ENCODE assay signal across 14 cellular contexts in the genomic region with DNA sequence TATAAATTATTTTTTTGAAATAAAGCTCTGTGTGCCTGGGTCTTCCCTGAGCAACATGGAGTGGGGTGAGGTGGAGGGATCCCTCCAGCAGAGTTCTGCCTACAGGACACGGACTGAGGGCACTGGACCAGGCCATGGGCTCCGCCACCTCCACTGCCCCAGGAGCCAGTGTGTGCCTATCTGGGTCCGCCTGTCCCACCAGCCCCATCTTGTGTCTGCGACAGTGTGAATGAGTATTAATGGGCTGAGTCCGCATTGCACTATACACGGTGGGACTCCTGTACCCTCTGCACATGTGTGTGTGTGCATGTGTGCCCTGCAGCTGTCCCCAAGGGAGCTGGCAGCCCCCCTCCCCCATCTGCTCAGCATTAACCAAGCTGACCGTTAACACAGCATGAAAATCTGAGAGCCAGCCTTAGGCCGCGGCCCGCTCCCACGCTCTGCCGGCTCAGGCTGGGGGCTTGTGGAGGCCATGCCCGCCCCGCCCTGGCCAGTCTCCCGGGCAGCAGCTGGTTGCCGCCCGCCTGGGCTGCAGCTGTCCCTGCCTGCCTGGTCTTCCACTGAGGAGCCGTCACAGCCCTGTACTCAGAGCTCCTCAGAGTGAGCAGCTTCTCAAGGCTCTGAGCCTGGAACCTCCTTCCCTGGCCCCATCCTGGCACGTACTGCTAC. TPM values are rescaled to one million over a fixed set of nuclear protein-coding genes. Genes with fewer than 3 reads are reported as not detected.
A peak's percentile ranks its signal among the peaks of the same experiment; 100 is the strongest.
DNase-seq lines count a peak whose midpoint lies in the region; ATAC-seq, FAIRE-seq and TF ChIP-seq lines count a peak whose summit lies in the region.
"Had no signal": no experiment of that assay in that cellular context is flagged by ENCODE, and none has a peak within 500 bp of the region (broad histone marks: within the 10 kb centered on the region; RNA-seq: fewer than 3 reads in every experiment).

No MANE protein-coding gene starts in this region.

- H3K79me2 ChIP-seq in GM23338 (replicated peaks; ENCODE audit: insufficient read depth), result no peaks in the 10 kb centered on the region

- peaks cover 12% of the 10 kb centered on the region for H3K27me3 Mint-ChIP-seq in GM23338 (ENCODE audit: insufficient read depth, low read depth, poor library complexity)
- H3K27me3 Mint-ChIP-seq in WTC11 (ENCODE audit: low read depth), result no peaks in the 10 kb centered on the region; the same call in 1 of the 2 replicates

- H3K4me3 ChIP-seq in GM23338 (no peak overlapping the region), skeletal muscle cell (ENCODE audit: low read depth, low read length) (no peak overlapping the region), esophagus squamous epithelium (no peak overlapping the region)
- H3K4me3 ChIP-seq: GM12878 had no signal

- H3K36me3 ChIP-seq in GM23338 (ENCODE audit: insufficient read depth) (no peaks in the 10 kb centered on the region), esophagus squamous epithelium (no peaks in the 10 kb centered on the region)

- TF ChIP-seq POLR2A in esophagus squamous epithelium (IDR thresholded peaks at IDR 0.05) (no peak), H54 (IDR thresholded peaks at IDR 0.05; ENCODE audit: low read depth, low read length) (no peak)

- intact Hi-C loops in esophagus squamous epithelium (cut with DNase I), result no loop called here

- CTCF ChIA-PET in WTC11 (lab: Charles Lee), result interaction anchor here (0.9 to 6.2 kb wide), 8 partner anchors 11 to 437 kb away, joined by 3 to 59 read pairs (median 10); a partner anchor contains a TSS

- H3K27ac ChIP-seq in GM23338 (ENCODE audit: low read depth) (no peak overlapping the region), esophagus squamous epithelium (peak overlapping the region in 2 of 4 donors; percentile 22 to 54)

- no peaks in the 10 kb centered on the region for H3K27me3 ChIP-seq in GM23338 (ENCODE audit: insufficient read depth)
- peaks cover 0 to 22% (median 0%) of the 10 kb centered on the region in 4 donors for H3K27me3 ChIP-seq in esophagus squamous epithelium

- H3K9me3 ChIP-seq in esophagus squamous epithelium, result no peaks in the 10 kb centered on the region

- H3K4me1 ChIP-seq in GM23338 (ENCODE audit: insufficient read depth) (peaks cover 18% of the 10 kb centered on the region), esophagus squamous epithelium (peaks cover 0 to 31% (median 9%) of the 10 kb centered on the region in 3 donors)

- peaks cover 4% of the 10 kb centered on the region; the same call in 1 of the 2 replicates for H4K20me1 ChIP-seq in GM23338 (replicated peaks; ENCODE audit: insufficient read depth)

- FAIRE-seq in H54 (lab: Jason Lieb, UNC), result no peak
- FAIRE-seq: GM12878, islet of Langerhans had no signal

- 37 to 77% methylated on average over 2 to 7 of the region's 19 CpGs for WGBS in esophagus squamous epithelium, 2 donors

- 0 out of 2 replicates have a peak, but pooled peaks cover 8% of the 10 kb centered on the region for H3F3A ChIP-seq in GM23338 (replicated peaks; ENCODE audit: low read depth)

- DNase-seq in GM23338 (ENCODE audit: low spot score) (no peak), WTC11 (ENCODE audit: low spot score) (no peak), islet precursor cell (peak; percentile 50), skeletal muscle cell (ENCODE audit: low read depth) (peak; percentile 58), esophagus squamous epithelium (lab: John Stamatoyannopoulos, UW) (no peak), H54 (ENCODE audit: insufficient read length, low spot score) (no peak)
- DNase-seq: activated CD8-positive, alpha-beta memory T cell treated with anti-CD3 and anti-CD28 coated beads, Interleukin-2, amount 50 U/mL, for 48 hours; NK-92 treated with Interleukin-12 subunit alpha and Interleukin-12 subunit beta, amount 100 ng/mL, for 24 hours; T-helper 9 cell; trophoblast cell had no signal

- H3K4me3 Mint-ChIP-seq in GM23338, result no peak overlapping the region
- no peak overlapping the region for H3K4me3 Mint-ChIP-seq in WTC11

- H2AFZ ChIP-seq in GM23338, result no peak overlapping the region

- H3K4me2 ChIP-seq in GM23338, result no peak overlapping the region

- TF ChIP-seq CTCF in GM23338 (conservative IDR thresholded peaks at IDR 0.05; ENCODE audit: low read depth in 2 of 2) (0 out of 4 replicates have a peak, but pooled peaks of 1 of the 2 experiments have one; percentile 14), WTC11 (IDR thresholded peaks at IDR 0.05) (no peak), esophagus squamous epithelium (IDR thresholded peaks at IDR 0.05) (no peak)

- H3K36me3 Mint-ChIP-seq in GM23338 (ENCODE audit: low read depth) (peaks cover 21% of the 10 kb centered on the region), WTC11 (peaks cover 16% of the 10 kb centered on the region)

- H3K9me3 Mint-ChIP-seq in GM23338 (no peaks in the 10 kb centered on the region), WTC11 (no peaks in the 10 kb centered on the region)

- H3K27ac Mint-ChIP-seq in GM23338 (peak overlapping the region; percentile 74; the same call in 1 of the 2 replicates), WTC11 (peak overlapping the region; percentile 70; the same call in 1 of the 2 replicates)

- ATAC-seq in GM23338 (peak; percentile 4; the same call in 2 of the 3 replicates), WTC11 (no peak), GM21447 (IDR thresholded peaks at IDR 0.05; ENCODE audit: unreplicated experiment) (no peak), GM19324 (IDR thresholded peaks at IDR 0.05; ENCODE audit: low FRiP score, unreplicated experiment) (no peak)
- ATAC-seq: GM12878 had no signal

- H3K4me1 Mint-ChIP-seq in GM23338, result peaks cover 19% of the 10 kb centered on the region
- H3K4me1 Mint-ChIP-seq in WTC11, result peaks cover 21% of the 10 kb centered on the region

- H3K9me2 ChIP-seq in GM23338 (ENCODE audit: insufficient read depth), result no peaks in the 10 kb centered on the region

- POLR2A ChIA-PET in WTC11 (lab: Charles Lee), result interaction anchor here (1.1 kb wide), 1 partner anchor 11 kb away, joined by 3 read pairs; no protein-coding TSS in a partner anchor

TF ChIP-seq in GM23338, 12 proteins besides CTCF, POLR2A, EP300 and RAD21 (continues in another document):
- TF ChIP-seq ZNF114 (CRISPR knock-in tag; IDR thresholded peaks at IDR 0.05) (no peak), STAT1 (IDR thresholded peaks at IDR 0.05; ENCODE audit: unreplicated experiment) (no peak)
- TF ChIP-seq, protein P1, sequence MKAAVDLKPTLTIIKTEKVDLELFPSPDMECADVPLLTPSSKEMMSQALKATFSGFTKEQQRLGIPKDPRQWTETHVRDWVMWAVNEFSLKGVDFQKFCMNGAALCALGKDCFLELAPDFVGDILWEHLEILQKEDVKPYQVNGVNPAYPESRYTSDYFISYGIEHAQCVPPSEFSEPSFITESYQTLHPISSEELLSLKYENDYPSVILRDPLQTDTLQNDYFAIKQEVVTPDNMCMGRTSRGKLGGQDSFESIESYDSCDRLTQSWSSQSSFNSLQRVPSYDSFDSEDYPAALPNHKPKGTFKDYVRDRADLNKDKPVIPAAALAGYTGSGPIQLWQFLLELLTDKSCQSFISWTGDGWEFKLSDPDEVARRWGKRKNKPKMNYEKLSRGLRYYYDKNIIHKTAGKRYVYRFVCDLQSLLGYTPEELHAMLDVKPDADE (IDR thresholded peaks at IDR 0.05), result no peak

TF ChIP-seq in WTC11, 78 proteins besides CTCF, POLR2A, EP300 and RAD21:
- TF ChIP-seq ETV6 (CRISPR knock-in tag; IDR thresholded peaks at IDR 0.05) (no peak), JAZF1 (CRISPR knock-in tag; IDR thresholded peaks at IDR 0.05) (no peak)
- TF ChIP-seq, protein P2, sequence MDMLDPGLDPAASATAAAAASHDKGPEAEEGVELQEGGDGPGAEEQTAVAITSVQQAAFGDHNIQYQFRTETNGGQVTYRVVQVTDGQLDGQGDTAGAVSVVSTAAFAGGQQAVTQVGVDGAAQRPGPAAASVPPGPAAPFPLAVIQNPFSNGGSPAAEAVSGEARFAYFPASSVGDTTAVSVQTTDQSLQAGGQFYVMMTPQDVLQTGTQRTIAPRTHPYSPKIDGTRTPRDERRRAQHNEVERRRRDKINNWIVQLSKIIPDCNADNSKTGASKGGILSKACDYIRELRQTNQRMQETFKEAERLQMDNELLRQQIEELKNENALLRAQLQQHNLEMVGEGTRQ (CRISPR knock-in tag; IDR thresholded peaks at IDR 0.05), result no peak
- TF ChIP-seq, protein P3, sequence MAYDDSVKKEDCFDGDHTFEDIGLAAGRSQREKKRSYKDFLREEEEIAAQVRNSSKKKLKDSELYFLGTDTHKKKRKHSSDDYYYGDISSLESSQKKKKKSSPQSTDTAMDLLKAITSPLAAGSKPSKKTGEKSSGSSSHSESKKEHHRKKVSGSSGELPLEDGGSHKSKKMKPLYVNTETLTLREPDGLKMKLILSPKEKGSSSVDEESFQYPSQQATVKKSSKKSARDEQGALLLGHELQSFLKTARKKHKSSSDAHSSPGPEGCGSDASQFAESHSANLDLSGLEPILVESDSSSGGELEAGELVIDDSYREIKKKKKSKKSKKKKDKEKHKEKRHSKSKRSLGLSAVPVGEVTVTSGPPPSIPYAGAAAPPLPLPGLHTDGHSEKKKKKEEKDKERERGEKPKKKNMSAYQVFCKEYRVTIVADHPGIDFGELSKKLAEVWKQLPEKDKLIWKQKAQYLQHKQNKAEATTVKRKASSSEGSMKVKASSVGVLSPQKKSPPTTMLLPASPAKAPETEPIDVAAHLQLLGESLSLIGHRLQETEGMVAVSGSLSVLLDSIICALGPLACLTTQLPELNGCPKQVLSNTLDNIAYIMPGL (CRISPR knock-in tag; IDR thresholded peaks at IDR 0.05), result no peak
TF ChIP-seq in WTC11: peak in this region for 0.

RNA-seq across cellular contexts. Expression of a gene that starts 11.5 kb away (rescaled TPM):
- 145 and 150 TPM in 2 replicates for total RNA-seq in GM23338 (2014; rRNA removed; shearing (Covaris generic))
- polyA plus RNA-seq in GM23338 (2016; fragmentation: Nextera tagmentation; extraction: Ambion mirVana), result 40.3 and 43.4 TPM in 2 replicates
- 108 to 122 TPM (median 111 TPM) in 3 replicates for total RNA-seq in WTC11 (2021)
- 1 to 10 TPM in 3 of 4 donors, under 1 TPM in 1; 0.68 to 5.9 (median 1.9) TPM for total RNA-seq in esophagus squamous epithelium

RNA-seq across cellular contexts. Expression of a gene that starts 35.3 kb away (rescaled TPM):
- total RNA-seq in GM23338 (2014; rRNA removed; shearing (Covaris generic)), result 85.9 and 106 TPM in 2 replicates
- 82.5 and 96.4 TPM in 2 replicates for polyA plus RNA-seq in GM23338 (2016; fragmentation: Nextera tagmentation; extraction: Ambion mirVana)
- total RNA-seq in WTC11 (2021), result 144 to 153 TPM (median 148 TPM) in 3 replicates
- total RNA-seq in esophagus squamous epithelium, result 10 to 100 TPM; 24.0 to 39.5 (median 32.2) TPM

Comparison
In these comparisons a context has a peak if more than half of its experiments do, and no peak if none do; other contexts are left out.
1. DNase-seq: peak in islet precursor cell (single experiment) and skeletal muscle cell (single experiment); none in GM23338 (single experiment), WTC11 (single experiment), esophagus squamous epithelium (single experiment) and H54 (single experiment).
2. RNA of a gene that starts 11.5 kb away (total RNA-seq): 145 to 150 TPM in GM23338 and 108 to 122 TPM in WTC11; 0.68 to 5.9 TPM in esophagus squamous epithelium; every median in the first group is over 10 times any median in the second.